In the genomic region with DNA sequence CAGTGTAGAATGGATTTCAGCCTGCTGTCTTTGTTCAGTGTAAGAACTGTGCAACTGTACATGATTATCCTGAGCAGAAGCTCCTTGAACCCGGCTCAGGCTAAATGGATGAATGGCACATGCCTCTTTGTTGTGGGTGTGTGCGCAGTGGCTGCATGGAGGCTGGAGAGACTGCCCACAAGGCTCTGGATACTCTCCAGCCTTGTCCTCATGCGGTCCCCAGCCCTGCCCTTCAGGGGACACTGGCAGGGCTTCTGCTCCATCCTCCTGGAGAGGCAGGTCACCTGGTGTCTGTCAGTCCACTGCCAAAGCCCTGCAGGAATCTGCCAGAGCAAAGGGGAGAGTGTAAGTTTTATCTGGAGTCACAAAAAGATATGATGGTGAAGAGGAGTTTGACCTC, we compare ENCODE assay signal across 28 cellular contexts.
"Had no signal": no experiment of that assay in that cellular context is flagged by ENCODE, and none has a peak within 500 bp of the region (broad histone marks: within the 10 kb centered on the region; RNA-seq: fewer than 3 reads in every experiment).

No MANE protein-coding gene starts in this region.

- H3K27me3 ChIP-seq: ovary, right lobe of liver, sigmoid colon, stomach, thyroid gland, tibial nerve, upper lobe of left lung, vagina had no signal

- H3K36me3 Mint-ChIP-seq: naive thymus-derived CD4-positive, alpha-beta T cell; natural killer cell; stimulated activated memory B cell treated with anti-CD40 and anti-IgM and Interleukin-4, amounts not matched to agents 10 μg/mL and 1 μg/mL and 100 μg/mL, for 72 hours had no signal

- H3K4me3 ChIP-seq: ovary, psoas muscle, right lobe of liver, sigmoid colon, stomach, thoracic aorta, thyroid gland, tibial nerve, upper lobe of left lung, vagina had no signal

- H3K9me3 Mint-ChIP-seq: natural killer cell; nephron; stimulated activated naive CD8-positive, alpha-beta T cell treated with anti-CD3 and anti-CD28 coated beads, Interleukin-15, Interleukin-2, amounts not matched to agents 100 ng/mL and 50 ng/mL, for 24 hours had no signal

- H3K27ac ChIP-seq: neutrophil, ovary, parathyroid adenoma, psoas muscle, right lobe of liver, sigmoid colon, stomach, thoracic aorta, thyroid gland, tibial nerve, upper lobe of left lung, vagina had no signal

- H3K36me3 ChIP-seq: neutrophil, ovary, right lobe of liver, sigmoid colon, stomach, thoracic aorta, thyroid gland, tibial nerve, upper lobe of left lung, vagina had no signal

- H3K27ac Mint-ChIP-seq: naive thymus-derived CD4-positive, alpha-beta T cell; natural killer cell; nephron; progenitor cell of endocrine pancreas; stimulated activated memory B cell treated with anti-CD40 and anti-IgM and Interleukin-4, amounts not matched to agents 10 μg/mL and 1 μg/mL and 100 μg/mL, for 72 hours; stimulated activated naive CD8-positive, alpha-beta T cell treated with anti-CD3 and anti-CD28 coated beads, Interleukin-15, Interleukin-2, amounts not matched to agents 100 ng/mL and 50 ng/mL, for 24 hours had no signal

- H2AFZ ChIP-seq: parathyroid adenoma had no signal

- H3K4me1 Mint-ChIP-seq: naive thymus-derived CD4-positive, alpha-beta T cell; natural killer cell; nephron; stimulated activated memory B cell treated with anti-CD40 and anti-IgM and Interleukin-4, amounts not matched to agents 10 μg/mL and 1 μg/mL and 100 μg/mL, for 72 hours had no signal

- H3K4me1 ChIP-seq: parathyroid adenoma, psoas muscle, right lobe of liver, sigmoid colon, tibial nerve, upper lobe of left lung, vagina had no signal

- H3K79me2 ChIP-seq: parathyroid adenoma had no signal

- ATAC-seq: naive thymus-derived CD4-positive, alpha-beta T cell; natural killer cell; psoas muscle; right lobe of liver; stimulated activated memory B cell treated with anti-CD40 and anti-IgM and Interleukin-4, amounts not matched to agents 10 μg/mL and 1 μg/mL and 100 μg/mL, for 72 hours had no signal

- H3K4me3 Mint-ChIP-seq: naive thymus-derived CD4-positive, alpha-beta T cell; natural killer cell; nephron; stimulated activated memory B cell treated with anti-CD40 and anti-IgM and Interleukin-4, amounts not matched to agents 10 μg/mL and 1 μg/mL and 100 μg/mL, for 72 hours; stimulated activated naive CD8-positive, alpha-beta T cell treated with anti-CD3 and anti-CD28 coated beads, Interleukin-15, Interleukin-2, amounts not matched to agents 100 ng/mL and 50 ng/mL, for 24 hours had no signal

- DNase-seq: naive thymus-derived CD4-positive, alpha-beta T cell; natural killer cell; nucleus accumbens; ovary; posterior cingulate gyrus; psoas muscle; right cardiac atrium; right lobe of liver; sigmoid colon; small intestine; stimulated activated CD4-positive, alpha-beta T cell treated with anti-CD3 and anti-CD28 coated beads, Interleukin-15, amount 100 ng/mL, for 24 hours; stimulated activated CD4-positive, alpha-beta T cell treated with anti-CD3 and anti-CD28 coated beads, Interleukin-2, amount 100 ng/mL, for 24 hours; stimulated activated CD4-positive, alpha-beta T cell treated with anti-CD3 and anti-CD28 coated beads, Interleukin-2, amount 100 ng/mL, for 48 hours; stimulated activated CD4-positive, alpha-beta T cell treated with anti-CD3 and anti-CD28 coated beads, Interleukin-4, amount 100 ng/mL, for 24 hours; stimulated activated naive CD4-positive, alpha-beta T cell; stomach; thyroid gland; trophoblast cell; upper lobe of left lung had no signal

- H3K9me3 ChIP-seq: neutrophil, ovary, psoas muscle, right lobe of liver, sigmoid colon, stomach, thoracic aorta, thyroid gland, upper lobe of left lung, vagina had no signal

- H3K9ac ChIP-seq: parathyroid adenoma had no signal

- H3K27me3 Mint-ChIP-seq: stimulated activated naive CD8-positive, alpha-beta T cell treated with anti-CD3 and anti-CD28 coated beads, Interleukin-15, Interleukin-2, amounts not matched to agents 100 ng/mL and 50 ng/mL, for 24 hours had no signal
